8 cellular contexts compared by ENCODE assay signal in genomic region chr12:120468271-120468845, GRCh38. TPM values are rescaled to one million over a fixed set of nuclear protein-coding genes. Genes with fewer than 3 reads are reported as not detected.
DNase-seq lines count a peak whose midpoint lies in the region; ATAC-seq and TF ChIP-seq lines count a peak whose summit lies in the region.

No MANE protein-coding gene starts in this region.

- H3K4me3 ChIP-seq in SK-N-MC (peak overlapping the region; percentile 96), colonic mucosa (peak overlapping the region; percentile 70), lower leg skin (ENCODE audit: low read depth, poor library complexity, severe bottlenecking) (peak overlapping the region; percentile 86), thyroid gland (replicated peaks in 1 of 3) (peak overlapping the region; percentile 63 to 91 (median 87))

- H3K9me3 ChIP-seq in SK-N-MC (ENCODE audit: low read depth, low read length), result no peaks in the 10 kb centered on the region
- no peaks in the 10 kb centered on the region for H3K9me3 ChIP-seq in colonic mucosa
- H3K9me3 ChIP-seq in thyroid gland, result no peaks in the 10 kb centered on the region

- TF ChIP-seq POLR2A in lower leg skin (IDR thresholded peaks at IDR 0.05) (no peak), thyroid gland (IDR thresholded peaks at IDR 0.05) (no peak)

- peaks cover 3% of the 10 kb centered on the region for H3K4me1 ChIP-seq in colonic mucosa
- peaks cover 11 to 12% of the 10 kb centered on the region in 2 donors for H3K4me1 ChIP-seq in thyroid gland

- H3K36me3 ChIP-seq in SK-N-MC (ENCODE audit: insufficient read depth, low read length) (peaks cover 46% of the 10 kb centered on the region), colonic mucosa (peaks cover 9% of the 10 kb centered on the region), thyroid gland (peaks cover 20 to 21% of the 10 kb centered on the region in 2 donors)

- no peak for TF ChIP-seq CTCF in colonic mucosa (IDR thresholded peaks at IDR 0.05)
- no peak for TF ChIP-seq CTCF in lower leg skin (IDR thresholded peaks at IDR 0.05)
- TF ChIP-seq CTCF in thyroid gland (IDR thresholded peaks at IDR 0.05), result no peak

- 2 to 9% methylated on average over 9 to 23 of the region's 23 CpGs for WGBS in lower leg skin, 2 donors
- 2% methylated on average over 19 to 23 of the region's 23 CpGs for WGBS in thyroid gland, 2 donors

- intact Hi-C loops in colonic mucosa (cut with DNase I), result no loop called here
- intact Hi-C loops in lower leg skin (cut with DNase I; ENCODE audit: low total_unique reads), result no loop called here
- intact Hi-C loops in thyroid gland (cut with DNase I), result no loop called here

- DNase-seq in EH (ENCODE audit: low read depth), result peak; percentile 65
- no peak for DNase-seq in SK-N-MC (ENCODE audit: low read depth, low spot score)
- DNase-seq in colonic mucosa, result peak; percentile 31
- DNase-seq in lower leg skin (ENCODE audit: low spot score in 2 of 2), result peak in 1 of 2 donors; percentile 84
- peak; percentile 41 to 50 for DNase-seq in thyroid gland
- no peak for DNase-seq in OCI-M2 (lab: John Stamatoyannopoulos, UW; ENCODE audit: unreplicated experiment)

- ATAC-seq in HG02642 (IDR thresholded peaks at IDR 0.05; ENCODE audit: poor library complexity, unreplicated experiment), result peak; percentile 8
- no peak for ATAC-seq in GM18868 (IDR thresholded peaks at IDR 0.05; ENCODE audit: unreplicated experiment)

- peak overlapping the region; percentile 91 for H3K27ac ChIP-seq in SK-N-MC
- peak overlapping the region; percentile 70 for H3K27ac ChIP-seq in colonic mucosa
- peak overlapping the region; percentile 80 to 88 (median 86) for H3K27ac ChIP-seq in thyroid gland

- H3K27me3 ChIP-seq in colonic mucosa (no peaks in the 10 kb centered on the region), thyroid gland (no peaks in the 10 kb centered on the region)

- H3K9ac ChIP-seq in SK-N-MC (ENCODE audit: insufficient read length) (peak overlapping the region; percentile 96), colonic mucosa (ENCODE audit: low read depth in 2 of 2, low read length in 2 of 2) (peak overlapping the region; percentile 83 to 97)

RNA-seq across cellular contexts. Expression of gene SRSF9, which starts 1.2 kb away (rescaled TPM):
- 100 to 1,000 TPM; 169 to 216 TPM for total RNA-seq in colonic mucosa
- total RNA-seq in lower leg skin, result 10 to 100 TPM; 55.4 to 97.2 (median 81.2) TPM
- 100 to 1,000 TPM in 1 of 4 donors, 10 to 100 TPM in 3; 64.5 to 107 (median 79.9) TPM for total RNA-seq in thyroid gland

RNA-seq across cellular contexts. Expression of gene GATC, which starts 22.1 kb away (rescaled TPM):
- total RNA-seq in colonic mucosa, result 10 to 100 TPM; 34.1 to 43.3 TPM
- 10 to 100 TPM; 19.3 to 24.1 (median 20.1) TPM for total RNA-seq in lower leg skin
- 10 to 100 TPM; 32.4 to 38.4 (median 36.6) TPM for total RNA-seq in thyroid gland

RNA-seq across cellular contexts. Expression of gene TRIAP1, which starts 22.2 kb away (rescaled TPM):
- total RNA-seq in colonic mucosa, result 10 to 100 TPM; 20.4 to 27.8 TPM
- total RNA-seq in lower leg skin, result 10 to 100 TPM in 3 of 4 donors, 1 to 10 TPM in 1; 9.6 to 20.2 (median 16.1) TPM
- 10 to 100 TPM in 2 of 4 donors, 1 to 10 TPM in 2; 8.1 to 15.2 (median 12.2) TPM for total RNA-seq in thyroid gland

RNA-seq across cellular contexts. Expression of gene DYNLL1, which starts 27.6 kb away (rescaled TPM):
- total RNA-seq in colonic mucosa, result 100 to 1,000 TPM; 359 to 463 TPM
- total RNA-seq in lower leg skin, result 100 to 1,000 TPM; 310 to 529 (median 388) TPM
- 100 to 1,000 TPM; 128 to 265 (median 232) TPM for total RNA-seq in thyroid gland

RNA-seq across cellular contexts. Expression of gene COX6A1, which starts 30.4 kb away (rescaled TPM):
- total RNA-seq in colonic mucosa, result 1,000 to 10,000 TPM in 1 of 2 donors, 100 to 1,000 TPM in 1; 887 to 1,081 TPM
- 100 to 1,000 TPM; 638 to 834 (median 702) TPM for total RNA-seq in lower leg skin
- 1,000 to 10,000 TPM in 1 of 4 donors, 100 to 1,000 TPM in 3; 511 to 1,033 (median 687) TPM for total RNA-seq in thyroid gland

Comparison
In these comparisons a context has a peak if more than half of its experiments do, and no peak if none do; other contexts are left out.
1. DNase-seq: peak in EH (single experiment), colonic mucosa (single experiment) and thyroid gland (2 of 2); none in SK-N-MC (single experiment) and OCI-M2 (single experiment).
2. Peak in every context shown above with its lines, with median percentiles within 50 percentile points of each other: H3K27ac ChIP-seq and H3K4me3 ChIP-seq.